ENCODE assay signal across 24 cellular contexts in genomic region chr9:96251451-96251850, GRCh38. TPM values are rescaled to one million over a fixed set of nuclear protein-coding genes. Genes with fewer than 3 reads are reported as not detected.
"Had no signal": no experiment of that assay in that cellular context is flagged by ENCODE, and none has a peak within 500 bp of the region (broad histone marks: within the 10 kb centered on the region; RNA-seq: fewer than 3 reads in every experiment).

No MANE protein-coding gene starts in this region.

- ATAC-seq: activated T-cell treated with anti-CD3 and anti-CD28 coated beads, Interleukin-2, amount 50 U/mL, for 72 hours; left cardiac atrium; natural killer cell treated with Interleukin-12 subunit alpha and Interleukin-12 subunit beta and Interleukin-15 and Interleukin-18, amount 100 ng/mL, for 72 hours; upper lobe of right lung; WTC11 had no signal

- H3K36me3 ChIP-seq: prostate gland, spleen, thoracic aorta, upper lobe of right lung had no signal

- H3K9me3 ChIP-seq: prostate gland, spleen, thoracic aorta, upper lobe of right lung had no signal

- H3K27me3 ChIP-seq: hepatocyte, upper lobe of right lung had no signal

- H3K4me3 ChIP-seq: hepatocyte, prostate gland, spleen, thoracic aorta, upper lobe of right lung had no signal

- H3K4me1 ChIP-seq: prostate gland, spleen, upper lobe of right lung had no signal

- H3K27ac ChIP-seq: hepatocyte, prostate gland, spleen, thoracic aorta, upper lobe of right lung had no signal

- DNase-seq: activated CD8-positive, alpha-beta memory T cell treated with anti-CD3 and anti-CD28 coated beads, Interleukin-2, amount 50 U/mL, for 4 hours; activated effector memory CD4-positive, alpha-beta T cell treated with Interleukin-2 at 50 U/mL for 16 hours; activated naive CD4-positive, alpha-beta T cell treated with anti-CD3 and anti-CD28 coated beads for 36 hours; activated naive CD8-positive, alpha-beta T cell treated with anti-CD3 and anti-CD28 coated beads, Interleukin-2, amount 10 ng/mL, durations not matched to agents 7 days and 5 days; activated T-cell treated with anti-CD3 and anti-CD28 coated beads, Interleukin-2, amount 50 U/mL, for 72 hours; amniotic stem cell; cortex of kidney; erythroblast; foreskin melanocyte; glutamatergic neuron; left cardiac atrium; spleen; stimulated activated CD4-positive, alpha-beta T cell treated with anti-CD3 and anti-CD28 coated beads, Interleukin-4, amount 100 ng/mL, for 1 hour; stimulated activated naive CD4-positive, alpha-beta T cell; T-helper 1 cell; T-helper 9 cell; upper lobe of right lung had no signal

RNA-seq across cellular contexts. Expression of gene HSD17B3, which starts 50.5 kb away (rescaled TPM):
- total RNA-seq: activated naive CD4-positive, alpha-beta T cell treated with anti-CD3 and anti-CD28 coated beads for 36 hours; cerebellum; natural killer cell treated with Interleukin-12 subunit alpha and Interleukin-12 subunit beta and Interleukin-15 and Interleukin-18, amount 100 ng/mL, for 72 hours; osteocyte; WTC11 had no signal
